1 cellular context compared by ENCODE assay signal in genomic region chr17:73569758-73570319, GRCh38.
TF ChIP-seq lines count a peak whose summit lies in the region.

No MANE protein-coding gene starts in this region.

TF ChIP-seq in GM23338, 12 proteins besides CTCF, POLR2A, EP300 and RAD21 (continued from another document):
- TF ChIP-seq, protein P1, sequence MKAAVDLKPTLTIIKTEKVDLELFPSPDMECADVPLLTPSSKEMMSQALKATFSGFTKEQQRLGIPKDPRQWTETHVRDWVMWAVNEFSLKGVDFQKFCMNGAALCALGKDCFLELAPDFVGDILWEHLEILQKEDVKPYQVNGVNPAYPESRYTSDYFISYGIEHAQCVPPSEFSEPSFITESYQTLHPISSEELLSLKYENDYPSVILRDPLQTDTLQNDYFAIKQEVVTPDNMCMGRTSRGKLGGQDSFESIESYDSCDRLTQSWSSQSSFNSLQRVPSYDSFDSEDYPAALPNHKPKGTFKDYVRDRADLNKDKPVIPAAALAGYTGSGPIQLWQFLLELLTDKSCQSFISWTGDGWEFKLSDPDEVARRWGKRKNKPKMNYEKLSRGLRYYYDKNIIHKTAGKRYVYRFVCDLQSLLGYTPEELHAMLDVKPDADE (IDR thresholded peaks at IDR 0.05) = no peak
- no peak for TF ChIP-seq NANOG (IDR thresholded peaks at IDR 0.05; ENCODE audit: borderline replicate concordance)
- no peak for TF ChIP-seq STAT1 (IDR thresholded peaks at IDR 0.05; ENCODE audit: unreplicated experiment)
- no peak for TF ChIP-seq EZH2phosphoT487 (IDR thresholded peaks at IDR 0.05; ENCODE audit: unreplicated experiment)
